In the genomic region with DNA sequence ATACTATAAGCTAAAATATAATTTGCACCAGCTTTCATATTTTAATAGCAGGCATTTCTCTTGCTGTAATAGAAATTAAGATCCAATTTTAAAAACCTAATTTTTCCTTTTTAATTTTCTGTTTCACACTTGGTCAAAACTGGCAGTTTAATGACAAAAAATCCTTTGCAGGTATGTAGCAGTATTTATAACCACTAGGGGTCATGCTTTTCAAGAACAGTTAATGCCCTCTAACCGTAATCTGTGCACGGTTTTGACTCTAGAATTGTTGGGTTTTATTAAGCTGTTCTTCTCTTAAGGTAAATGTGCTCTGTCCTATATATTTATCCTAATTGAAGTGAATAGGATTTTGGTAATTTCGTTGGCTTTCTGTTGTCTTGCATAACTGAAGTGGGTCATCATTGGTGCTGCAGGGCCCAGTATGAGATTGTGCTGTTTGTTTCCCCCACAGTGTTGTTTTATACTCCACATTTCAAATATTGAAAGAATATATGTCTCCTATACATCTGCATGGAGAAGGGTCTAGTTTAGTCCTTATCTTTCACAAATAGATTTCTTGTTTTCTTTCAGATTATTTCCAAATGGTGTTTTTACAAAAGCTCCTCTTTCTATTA, we compare ENCODE assay signal across 8 cellular contexts.
DNase-seq lines count a peak whose midpoint lies in the region; ATAC-seq and TF ChIP-seq lines count a peak whose summit lies in the region.

No MANE protein-coding gene starts in this region.

- no peak for TF ChIP-seq POLR2A in body of pancreas (IDR thresholded peaks at IDR 0.05)

- no peaks in the 10 kb centered on the region for H3K9me3 ChIP-seq in body of pancreas
- H3K9me3 ChIP-seq in upper lobe of right lung: no peaks in the 10 kb centered on the region

- peak; percentile 52 for ATAC-seq in body of pancreas
- peak; percentile 72 for ATAC-seq in upper lobe of right lung

- peaks cover 0 to 3% of the 10 kb centered on the region in 2 donors for H3K36me3 ChIP-seq in body of pancreas (replicated peaks in 1 of 2; ENCODE audit: insufficient read depth in 1 of 2, low read depth in 2 of 2)
- H3K36me3 ChIP-seq in kidney epithelial cell (ENCODE audit: control insufficient read depth, insufficient read depth, low read length): no peaks in the 10 kb centered on the region
- H3K36me3 ChIP-seq in upper lobe of right lung: no peaks in the 10 kb centered on the region

- H3K27me3 ChIP-seq in body of pancreas: no peaks in the 10 kb centered on the region
- no peaks in the 10 kb centered on the region for H3K27me3 ChIP-seq in kidney epithelial cell (ENCODE audit: control insufficient read depth, insufficient read depth, low read length)
- H3K27me3 ChIP-seq in upper lobe of right lung: no peaks in the 10 kb centered on the region

- DNase-seq in NCI-H2171 treated with DMSO at 0.1 percent for 48 hours (lab: John Stamatoyannopoulos, UW) (peak; percentile 41), NCI-H2171 (lab: John Stamatoyannopoulos, UW) (no peak), NAMALWA (ENCODE audit: low spot score) (peak; percentile 47), body of pancreas (no peak), kidney epithelial cell (ENCODE audit: low read depth) (peak; percentile 9), upper lobe of right lung (no peak), GM19238 (ENCODE audit: insufficient read length, low spot score) (no peak), T-helper 9 cell (no peak)

- TF ChIP-seq CTCF in body of pancreas (IDR thresholded peaks at IDR 0.05) (peak; percentile 59 to 78 (median 72)), kidney epithelial cell (IDR thresholded peaks at IDR 0.05; ENCODE audit: insufficient read depth, low read length, poor library complexity, severe bottlenecking) (peak; percentile 70), upper lobe of right lung (IDR thresholded peaks at IDR 0.05) (peak; percentile 80)

- intact Hi-C loops in body of pancreas (cut with DNase I): no loop called here
- intact Hi-C loops in upper lobe of right lung (cut with DNase I): no loop called here

- H3K27ac ChIP-seq in body of pancreas (no peak overlapping the region), upper lobe of right lung (no peak overlapping the region)

- no peak overlapping the region for H3K4me3 ChIP-seq in body of pancreas
- H3K4me3 ChIP-seq in kidney epithelial cell (ENCODE audit: low read depth, low read length): no peak overlapping the region
- H3K4me3 ChIP-seq in upper lobe of right lung: no peak overlapping the region

- H3K4me1 ChIP-seq in body of pancreas (no peaks in the 10 kb centered on the region), upper lobe of right lung (no peaks in the 10 kb centered on the region)

- WGBS in body of pancreas, 2 donors: 16 to 18% methylated on average over 3 of the region's 3 CpGs

Comparison
In these comparisons a context has a peak if more than half of its experiments do, and no peak if none do; other contexts are left out.
1. DNase-seq: peak in NCI-H2171 treated with DMSO at 0.1 percent for 48 hours (single experiment), NAMALWA (single experiment) and kidney epithelial cell (single experiment); none in NCI-H2171 (single experiment), body of pancreas (0 of 4), upper lobe of right lung (single experiment), GM19238 (single experiment) and T-helper 9 cell (single experiment).
2. Peak in every context shown above with its lines, with median percentiles within 50 percentile points of each other: CTCF ChIP-seq.